In the genomic region with DNA sequence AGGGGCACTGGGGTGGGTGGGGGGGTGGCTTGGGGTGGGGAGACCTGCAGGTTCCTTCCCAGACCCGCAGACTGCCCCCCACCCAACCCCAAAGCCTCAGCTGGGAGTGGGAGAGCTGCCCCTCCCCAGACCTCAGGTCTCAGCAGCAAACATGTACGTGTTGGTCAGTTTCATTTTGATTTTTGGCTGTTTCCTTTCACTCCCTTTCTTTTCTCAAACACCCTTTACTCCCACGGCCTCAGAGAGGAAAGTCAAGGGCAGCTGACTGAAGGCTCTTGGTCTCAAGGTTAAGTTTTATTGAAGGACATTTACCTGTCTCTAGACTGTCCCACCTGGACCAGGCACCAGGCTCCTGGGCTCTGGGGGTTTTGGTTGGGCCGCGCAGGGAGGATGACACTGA, we compare ENCODE assay signal across 17 cellular contexts. TPM values are rescaled to one million over a fixed set of nuclear protein-coding genes. Genes with fewer than 3 reads are reported as not detected.
A peak's percentile ranks its signal among the peaks of the same experiment; 100 is the strongest.
DNase-seq lines count a peak whose midpoint lies in the region; ATAC-seq, FAIRE-seq and TF ChIP-seq lines count a peak whose summit lies in the region.
"Had no signal": no experiment of that assay in that cellular context is flagged by ENCODE, and none has a peak within 500 bp of the region (broad histone marks: within the 10 kb centered on the region; RNA-seq: fewer than 3 reads in every experiment).

No MANE protein-coding gene starts in this region.

- H3K27ac Mint-ChIP-seq in CD4-positive, alpha-beta memory T cell: no peak overlapping the region
- H3K27ac Mint-ChIP-seq in H9 (no peak overlapping the region), neural crest cell (ENCODE audit: unreplicated experiment) (no peak overlapping the region)

- H3K4me3 ChIP-seq in CD4-positive, alpha-beta memory T cell (ENCODE audit: low read length in 2 of 2): no peak overlapping the region
- H3K4me3 ChIP-seq in GM12878 (no peak overlapping the region), esophagus muscularis mucosa (peak overlapping the region in 1 of 4 donors; percentile 21)
- H3K4me3 ChIP-seq: lower lobe of right lung, smooth muscle cell had no signal

- no peak for TF ChIP-seq CTCF in H9 (conservative IDR thresholded peaks at IDR 0.05)
- no peak for TF ChIP-seq CTCF in GM12878 (IDR thresholded peaks at IDR 0.05 in 2 of 3, conservative IDR thresholded peaks at IDR 0.05 in 1 of 3; ENCODE audit: control insufficient read depth in 2 of 3, extremely low read depth in 1 of 3, insufficient read depth in 1 of 3, low read depth in 3 of 3, low read length in 3 of 3)
- TF ChIP-seq CTCF in neural crest cell (conservative IDR thresholded peaks at IDR 0.05): no peak
- no peak for TF ChIP-seq CTCF in esophagus muscularis mucosa (IDR thresholded peaks at IDR 0.05)

- no peak overlapping the region for H4K5ac ChIP-seq in H9 (ENCODE audit: insufficient read length, low read depth, low read length)

- peaks cover 12 to 27% of the 10 kb centered on the region in 2 donors for H3K27me3 Mint-ChIP-seq in CD4-positive, alpha-beta memory T cell
- H3K27me3 Mint-ChIP-seq in H9 (ENCODE audit: low read depth) (peaks cover 25% of the 10 kb centered on the region), neural crest cell (ENCODE audit: low read depth) (peaks cover 79% of the 10 kb centered on the region)

- H3K4me3 Mint-ChIP-seq in CD4-positive, alpha-beta memory T cell: peak overlapping the region in 5 of 8 donors; percentile 11 to 58 (median 49)
- H3K4me3 Mint-ChIP-seq in H9: peak overlapping the region; percentile 17 to 56; a peak in 3 of 5 replicates
- H3K4me3 Mint-ChIP-seq in neural crest cell: peak overlapping the region; percentile 51

- no peak overlapping the region for H4K8ac ChIP-seq in H9 (replicated peaks; ENCODE audit: insufficient read length, low read depth, low read length)

- no peak for TF ChIP-seq RAD21 in GM12878 (IDR thresholded peaks at IDR 0.05; ENCODE audit: insufficient read depth, low read depth, low read length)

- H3K9me3 Mint-ChIP-seq in CD4-positive, alpha-beta memory T cell: no peaks in the 10 kb centered on the region
- H3K9me3 Mint-ChIP-seq in H9 (no peaks in the 10 kb centered on the region), neural crest cell (no peaks in the 10 kb centered on the region)

- POLR2A ChIA-PET in CD4-positive, alpha-beta memory T cell (lab: Charles Lee; ENCODE audit: partially characterized antibody): no interaction called here
- POLR2A ChIA-PET in GM12878 (lab: Charles Lee): interaction anchor here (0.5 kb wide), 1 partner anchor 11 kb away, joined by 5 read pairs; no protein-coding TSS in a partner anchor

- H3K9me3 ChIP-seq in CD4-positive, alpha-beta memory T cell (ENCODE audit: control insufficient read depth in 1 of 2, low read length in 2 of 2): no peaks in the 10 kb centered on the region
- H3K9me3 ChIP-seq in H9 (ENCODE audit: control insufficient read depth, low read depth, low read length): no peaks in the 10 kb centered on the region
- no peaks in the 10 kb centered on the region for H3K9me3 ChIP-seq in GM12878 (replicated peaks; ENCODE audit: control insufficient read depth, insufficient read depth, low read length)
- H3K9me3 ChIP-seq in esophagus muscularis mucosa: no peaks in the 10 kb centered on the region
- H3K9me3 ChIP-seq: lower lobe of right lung had no signal

- H3K23me2 ChIP-seq in H9 (ENCODE audit: insufficient read length, low read depth, low read length, poor library complexity, severe bottlenecking): peaks cover 9% of the 10 kb centered on the region

- H3K23ac ChIP-seq in H9 (ENCODE audit: insufficient read length, low read depth, low read length): no peak overlapping the region

- no peak overlapping the region for H2AK5ac ChIP-seq in H9 (ENCODE audit: insufficient read length, low read length)

- intact Hi-C loops in CD4-positive, alpha-beta memory T cell (cut with micrococcal nuclease): no loop called here
- intact Hi-C loops in GM12878 (cut with micrococcal nuclease; ENCODE audit: unreplicated experiment): no loop called here
- intact Hi-C loops in esophagus muscularis mucosa (cut with DNase I): no loop called here

- H2AFZ ChIP-seq in H9 (ENCODE audit: low read length) (no peak overlapping the region), GM12878 (ENCODE audit: control insufficient read depth, low read depth, low read length) (no peak overlapping the region)

- peaks cover 5% of the 10 kb centered on the region for H3K27me3 ChIP-seq in CD4-positive, alpha-beta memory T cell (ENCODE audit: insufficient read depth, low read length)
- H3K27me3 ChIP-seq in H9 (ENCODE audit: insufficient read depth, low read length) (no peaks in the 10 kb centered on the region), GM12878 (replicated peaks in 1 of 2; ENCODE audit: control insufficient read depth in 2 of 2, insufficient read depth in 2 of 2, low read length in 1 of 2) (no peaks in the 10 kb centered on the region), esophagus muscularis mucosa (peaks cover 7 to 74% (median 24%) of the 10 kb centered on the region in 4 donors)

- no peak overlapping the region for H3K9ac ChIP-seq in H9 (ENCODE audit: extremely low read depth, insufficient read length, low read length)
- no peak overlapping the region for H3K9ac ChIP-seq in GM12878 (ENCODE audit: control insufficient read depth, insufficient read depth, low read length)

- ATAC-seq in GM12878: peak; percentile 33
- ATAC-seq in HG03432 (IDR thresholded peaks at IDR 0.05; ENCODE audit: unreplicated experiment): no peak
- no peak for ATAC-seq in GM21619 (IDR thresholded peaks at IDR 0.05; ENCODE audit: unreplicated experiment)

- SMC1A ChIA-PET in GM12878 (lab: Charles Lee; ENCODE audit: uncharacterized antibody, unreplicated experiment): no interaction called here

- no peak overlapping the region for H2BK15ac ChIP-seq in H9 (ENCODE audit: low read depth, low read length)

- TF ChIP-seq POLR2A in GM12878 (IDR thresholded peaks at IDR 0.05; ENCODE audit: low read depth, low read length) (no peak), esophagus muscularis mucosa (IDR thresholded peaks at IDR 0.05; ENCODE audit: low read depth) (no peak)

- H3K79me1 ChIP-seq in H9 (ENCODE audit: insufficient read depth, low read depth, low read length, poor library complexity, severe bottlenecking): no peaks in the 10 kb centered on the region

- no peaks in the 10 kb centered on the region for H3K36me3 ChIP-seq in CD4-positive, alpha-beta memory T cell (ENCODE audit: insufficient read depth, low read length)
- no peaks in the 10 kb centered on the region for H3K36me3 ChIP-seq in GM12878 (ENCODE audit: control insufficient read depth in 2 of 2, insufficient read depth in 2 of 2, low read length in 1 of 2)
- H3K36me3 ChIP-seq in esophagus muscularis mucosa: no peaks in the 10 kb centered on the region
- H3K36me3 ChIP-seq: lower lobe of right lung had no signal

- no peak for DNase-seq in CD4-positive, alpha-beta memory T cell
- DNase-seq in H9 (no peak), GM12878 (ENCODE audit: low read depth, low spot score) (no peak), neural crest cell (ENCODE audit: low read depth, low spot score) (no peak), HTR-8/SVneo (ENCODE audit: insufficient read length, low spot score) (no peak), esophagus muscularis mucosa (ENCODE audit: extremely low spot score) (no peak)
- DNase-seq: activated CD4-positive, CD25-positive, alpha-beta regulatory T cell; activated effector memory CD4-positive, alpha-beta T cell treated with Interleukin-2 at 50 U/mL for 16 hours; aorta; DMS53; Karpas-422; lower lobe of right lung; posterior cingulate gyrus; stimulated activated CD8-positive, alpha-beta memory T cell treated with anti-CD3 and anti-CD28 coated beads, Interleukin-4, amount 100 ng/mL, for 48 hours had no signal

- H2BK120ac ChIP-seq in H9 (ENCODE audit: low read depth, low read length, poor library complexity, severe bottlenecking): no peak overlapping the region

- CTCF ChIA-PET in CD4-positive, alpha-beta memory T cell (lab: Charles Lee; ENCODE audit: partially characterized antibody): no interaction called here
- CTCF ChIA-PET in GM12878 (lab: Yijun Ruan, JAX): interaction anchor here (1.3 kb wide), 1 partner anchor 41 kb away, joined by 4 read pairs; no protein-coding TSS in a partner anchor

- peaks cover 4% of the 10 kb centered on the region for H3K4me1 ChIP-seq in CD4-positive, alpha-beta memory T cell (ENCODE audit: insufficient read depth, low read length)
- peaks cover 5% of the 10 kb centered on the region; the same call in 1 of the 2 replicates for H3K4me1 ChIP-seq in H9 (ENCODE audit: insufficient read depth, low read length)
- peaks cover 16% of the 10 kb centered on the region for H3K4me1 ChIP-seq in GM12878 (ENCODE audit: control insufficient read depth, insufficient read depth, low read length)
- peaks cover 10 to 20% (median 16%) of the 10 kb centered on the region in 4 donors for H3K4me1 ChIP-seq in esophagus muscularis mucosa

- RAD21 ChIA-PET in GM12878 (lab: Charles Lee; ENCODE audit: unreplicated experiment): interaction anchor here (0.6 kb wide), 1 partner anchor 8 kb away, joined by 3 read pairs; no protein-coding TSS in a partner anchor

- in situ Hi-C loops in GM12878 (cut with MboI): no loop called here

- H3K18ac ChIP-seq in H9 (ENCODE audit: insufficient read length, low read depth, low read length): no peak overlapping the region

- BruUV-seq in GM12878 (replicated peaks; lab: Mats Ljungman, UMichigan): no TSS peak

- H3T11ph ChIP-seq in H9 (ENCODE audit: low read length): no peak overlapping the region

- no peak overlapping the region for H3K14ac ChIP-seq in H9 (ENCODE audit: insufficient read depth, low read length)

- H3K56ac ChIP-seq in H9 (ENCODE audit: insufficient read length, low read depth, low read length): no peak overlapping the region

- no peak overlapping the region for H2BK5ac ChIP-seq in H9 (ENCODE audit: insufficient read length, low read length)

- no peak for FAIRE-seq in GM12878 (lab: Jason Lieb, UNC)
- FAIRE-seq in HTR-8/SVneo (lab: Jason Lieb, UNC): no peak

- H3K4ac ChIP-seq in H9 (ENCODE audit: low read depth, low read length): no peak overlapping the region

- no peaks in the 10 kb centered on the region for H3K36me3 Mint-ChIP-seq in CD4-positive, alpha-beta memory T cell
- H3K36me3 Mint-ChIP-seq in H9 (ENCODE audit: insufficient read depth in 1 of 3, low read depth in 3 of 3): no peaks in the 10 kb centered on the region; a peak in 1 of 7 replicates
- H3K36me3 Mint-ChIP-seq in neural crest cell (ENCODE audit: low read depth): no peaks in the 10 kb centered on the region

- no peak overlapping the region for H3K27ac ChIP-seq in CD4-positive, alpha-beta memory T cell (ENCODE audit: low read depth, low read length)
- no peak overlapping the region for H3K27ac ChIP-seq in H9 (ENCODE audit: insufficient read length, low read depth, low read length)
- H3K27ac ChIP-seq in GM12878 (ENCODE audit: control insufficient read depth, insufficient read depth): no peak overlapping the region
- no peak overlapping the region for H3K27ac ChIP-seq in esophagus muscularis mucosa (replicated peaks in 1 of 4)
- H3K27ac ChIP-seq: lower lobe of right lung had no signal

- WGBS in H9 (ENCODE audit: extremely low coverage, insufficient read length, low lambda C conversion rate): no CpG with 5 or more reads among the region's 5 CpGs
- 30% methylated on average over 5 of the region's 5 CpGs for WGBS in GM12878 (ENCODE audit: insufficient coverage, insufficient replicate concordance, low lambda C conversion rate, missing lambda C conversion rate)
- WGBS in esophagus muscularis mucosa: 61% methylated on average over 5 of the region's 5 CpGs

- no peak overlapping the region for H2BK12ac ChIP-seq in H9 (ENCODE audit: insufficient read length, low read depth, low read length)

- H3K4me1 Mint-ChIP-seq in CD4-positive, alpha-beta memory T cell: peaks cover 0 to 10% (median 4%) of the 10 kb centered on the region in 4 donors
- peaks cover 33 to 44% of the 10 kb centered on the region in 2 experiments for H3K4me1 Mint-ChIP-seq in H9
- peaks cover 11% of the 10 kb centered on the region for H3K4me1 Mint-ChIP-seq in neural crest cell

- H4K91ac ChIP-seq in H9 (ENCODE audit: insufficient read length, low read depth, low read length): no peak overlapping the region

- H3K4me2 ChIP-seq in H9 (ENCODE audit: insufficient read depth, insufficient read length, low read length): no peak overlapping the region
- peak overlapping the region; percentile 50 for H3K4me2 ChIP-seq in GM12878 (ENCODE audit: control insufficient read depth, insufficient read depth)
- H3K4me2 ChIP-seq: smooth muscle cell had no signal

- no peaks in the 10 kb centered on the region for H3K79me2 ChIP-seq in H9 (ENCODE audit: insufficient read depth, low read length)
- H3K79me2 ChIP-seq in GM12878 (ENCODE audit: control insufficient read depth, insufficient read depth, low read length): no peaks in the 10 kb centered on the region

- TF ChIP-seq EP300 in GM12878 (IDR thresholded peaks at IDR 0.05; ENCODE audit: borderline replicate concordance in 1 of 2, control insufficient read depth in 1 of 2, low read depth in 2 of 2, low read length in 2 of 2) (no peak), esophagus muscularis mucosa (IDR thresholded peaks at IDR 0.05) (no peak)

- H4K20me1 ChIP-seq in H9 (ENCODE audit: control insufficient read depth, insufficient read depth, insufficient read length): no peaks in the 10 kb centered on the region
- H4K20me1 ChIP-seq in GM12878 (ENCODE audit: control insufficient read depth, insufficient read depth): no peaks in the 10 kb centered on the region

- no peak overlapping the region for H2BK20ac ChIP-seq in H9 (ENCODE audit: low read depth, low read length, poor library complexity, severe bottlenecking)

RNA-seq across cellular contexts. Expression of gene HSPB1, which starts 34.1 kb away (rescaled TPM):
- total RNA-seq in CD4-positive, alpha-beta memory T cell: 10 to 100 TPM; 41.9 to 43.1 TPM
- polyA plus RNA-seq in CD4-positive, alpha-beta memory T cell: 100 to 1,000 TPM in 1 of 2 donors, 10 to 100 TPM in 1; 49.7 to 111 TPM
- total RNA-seq in H9 (2021) (175 and 186 TPM in 2 replicates), GM12878 (2014; rRNA removed) (31.9 and 47.8 TPM in 2 replicates), GM12878 (2014; rRNA removed; fragmentation: Illumina TruSeq; extraction: Trizol) (35.4 and 41.2 TPM in 2 replicates), GM12878 (2021) (181 and 189 TPM in 2 replicates), neural crest cell (57.1 and 67.2 TPM in 2 replicates), esophagus muscularis mucosa (1,000 to 10,000 TPM in 3 of 4 donors, 100 to 1,000 TPM in 1; 927 to 2,513 (median 1,694) TPM)
- 21.2 and 22.1 TPM in 2 replicates for total RNA-seq in GM12878 (2013; cell fraction: nucleolus; rRNA removed)
- 50.0 TPM for polyA plus RNA-seq in GM12878 (2011; ENCODE audit: low read depth)
- polyA plus RNA-seq in GM12878 (2011; rRNA removed) (10.4 and 67.5 TPM in 2 replicates), GM12878 (2014; fragmentation: Illumina TruSeq; extraction: Trizol) (1.4 and 41.6 TPM in 2 replicates), GM12878 (2014; fragmentation: Nextera tagmentation; extraction: Ambion mirVana) (10 to 100 TPM; 13.7 to 56.5 TPM), GM12878 (2014; rRNA removed) (134 and 182 TPM in 2 replicates), GM12878 (2016; fragmentation: Nextera tagmentation; extraction: Ambion mirVana) (100 to 1,000 TPM; 279 to 297 TPM)
- polyA plus RNA-seq in GM12878 (2011; cell fraction: cytosol; rRNA removed): 139 and 153 TPM in 2 replicates
- polyA plus RNA-seq in GM12878 (2011; cell fraction: nucleus; rRNA removed): 127 and 155 TPM in 2 replicates
- 172 and 210 TPM in 2 replicates for polyA plus RNA-seq in GM12878 (2012)
- polyA minus RNA-seq in GM12878 (2011; rRNA and poly(A)+ RNA removed): 15.6 and 24.8 TPM in 2 replicates
- 42.6 and 53.3 TPM in 2 replicates for polyA minus RNA-seq in GM12878 (2011; cell fraction: cytosol; rRNA and poly(A)+ RNA removed)
- polyA minus RNA-seq in GM12878 (2011; cell fraction: nucleus; rRNA and poly(A)+ RNA removed): 21.4 and 37.5 TPM in 2 replicates
